Comparison of ENCODE assay signal across 21 cellular contexts in genomic region chr5:18404039-18404438, GRCh38.
"Had no signal": no experiment of that assay in that cellular context is flagged by ENCODE, and none has a peak within 500 bp of the region (broad histone marks: within the 10 kb centered on the region; RNA-seq: fewer than 3 reads in every experiment).

No MANE protein-coding gene starts in this region.

- H3K4me1 Mint-ChIP-seq: T-cell had no signal

- H3K27ac Mint-ChIP-seq: T-cell had no signal

- H3K9me3 ChIP-seq: SK-N-SH had no signal

- H3K27ac ChIP-seq: RWPE1 had no signal

- H3K9me3 Mint-ChIP-seq: T-cell had no signal

- H3K4me3 Mint-ChIP-seq: T-cell had no signal

- H3K27me3 Mint-ChIP-seq: T-cell had no signal

- H3K36me3 Mint-ChIP-seq: T-cell had no signal

- DNase-seq: KBM-7; MV-4-11; NCI-H1048; NCI-H1105; NCI-H1417; NCI-H1436 treated with DMSO at 0.1 percent for 48 hours; NCI-H1694; NCI-H187 treated with DMSO at 0.1 percent for 48 hours; NCI-H2029 treated with DMSO at 0.1 percent for 48 hours; NCI-H2227 treated with DMSO at 0.1 percent for 48 hours; NCI-H510A; NCI-H524 treated with DMSO at 0.1 percent for 48 hours; NCI-H748 treated with DMSO at 0.1 percent for 48 hours; NK-92 treated with Interleukin-12 subunit alpha and Interleukin-12 subunit beta, amount 100 ng/mL, for 24 hours; PC-3; SHP77; SK-N-SH; SW 1271; T-cell had no signal

- ATAC-seq: Panc1, PC-3, T-cell had no signal
